6 cellular contexts compared by ENCODE assay signal in genomic region chr1:156590326-156591180, GRCh38. TPM values are rescaled to one million over a fixed set of nuclear protein-coding genes. Genes with fewer than 3 reads are reported as not detected.
DNase-seq lines count a peak whose midpoint lies in the region; ATAC-seq, FAIRE-seq and TF ChIP-seq lines count a peak whose summit lies in the region.

No MANE protein-coding gene starts in this region.

- no peak for FAIRE-seq in pancreas (lab: Jason Lieb, UNC)

- TF ChIP-seq POLR2A in sigmoid colon (IDR thresholded peaks at IDR 0.05): no peak

- H3K4me3 ChIP-seq in LNCaP clone FGC (ENCODE audit: low read depth, low read length) (peak overlapping the region; percentile 75), sigmoid colon (peak overlapping the region in 1 of 4 donors; percentile 64), pancreas (peak overlapping the region in 2 of 4 donors; percentile 72 to 92)

- no peak for ATAC-seq in central memory CD8-positive, alpha-beta T cell (replicated peaks; ENCODE audit: extremely low read depth, poor library complexity, severe bottlenecking)
- no peak for ATAC-seq in pancreas

- intact Hi-C loops in sigmoid colon (cut with DNase I): loop anchor here (5.0 kb wide), 1 partner anchor 78 kb away; no protein-coding TSS in a partner anchor
- intact Hi-C loops in pancreas (cut with DNase I): no loop called here

- H3K27me3 ChIP-seq in sigmoid colon (no peaks in the 10 kb centered on the region), pancreas (no peaks in the 10 kb centered on the region)

- no peaks in the 10 kb centered on the region for H3K27me3 Mint-ChIP-seq in central memory CD8-positive, alpha-beta T cell

- H3K36me3 ChIP-seq in sigmoid colon: peaks cover 0 to 28% (median 5%) of the 10 kb centered on the region in 4 donors
- peaks cover 0 to 8% (median 0%) of the 10 kb centered on the region in 3 donors for H3K36me3 ChIP-seq in pancreas

- H3K36me3 Mint-ChIP-seq in central memory CD8-positive, alpha-beta T cell (ENCODE audit: insufficient read depth): peaks cover 12% of the 10 kb centered on the region

- peak overlapping the region; percentile 67 for H3K27ac Mint-ChIP-seq in central memory CD8-positive, alpha-beta T cell (ENCODE audit: low read depth)

- H3K9me3 Mint-ChIP-seq in central memory CD8-positive, alpha-beta T cell: no peaks in the 10 kb centered on the region

- no peak for TF ChIP-seq EP300 in sigmoid colon (IDR thresholded peaks at IDR 0.05)

- peak overlapping the region; percentile 87 to 95 (median 90) for H3K27ac ChIP-seq in sigmoid colon
- H3K27ac ChIP-seq in pancreas: peak overlapping the region in 2 of 4 donors; percentile 67 to 76

- TF ChIP-seq CTCF in LNCaP clone FGC (IDR thresholded peaks at IDR 0.05; ENCODE audit: control insufficient read depth, extremely low read depth, insufficient read depth): no peak
- no peak for TF ChIP-seq CTCF in sigmoid colon (IDR thresholded peaks at IDR 0.05)
- TF ChIP-seq CTCF in pancreas (IDR thresholded peaks at IDR 0.05): no peak

- no peak for DNase-seq in LNCaP clone FGC (ENCODE audit: low read depth)
- DNase-seq in central memory CD8-positive, alpha-beta T cell (ENCODE audit: low spot score in 2 of 2): no peak
- no peak for DNase-seq in sigmoid colon
- no peak for DNase-seq in pancreas
- no peak for DNase-seq in stimulated activated CD4-positive, alpha-beta T cell treated with anti-CD3 and anti-CD28 coated beads, Interleukin-4, amount 100 ng/mL, for 4 hours
- no peak for DNase-seq in inferior parietal cortex (ENCODE audit: extremely low spot score)

- no peaks in the 10 kb centered on the region for H3K9me3 ChIP-seq in sigmoid colon
- H3K9me3 ChIP-seq in pancreas: no peaks in the 10 kb centered on the region

- peaks cover 25% of the 10 kb centered on the region for H3K4me1 Mint-ChIP-seq in central memory CD8-positive, alpha-beta T cell

- H3K4me3 Mint-ChIP-seq in central memory CD8-positive, alpha-beta T cell: peak overlapping the region; percentile 76

- WGBS in sigmoid colon, 2 donors: 79 to 85% methylated on average over 10 of the region's 10 CpGs
- 83% methylated on average over 10 of the region's 10 CpGs for WGBS in pancreas, 2 donors

- H3K4me1 ChIP-seq in sigmoid colon (peaks cover 0 to 17% (median 10%) of the 10 kb centered on the region in 4 donors), pancreas (peaks cover 0 to 8% (median 4%) of the 10 kb centered on the region in 3 donors)

RNA-seq across cellular contexts. Expression of gene NAXE, which starts 1.0 kb away (rescaled TPM):
- total RNA-seq in sigmoid colon: 100 to 1,000 TPM in 1 of 4 donors, 10 to 100 TPM in 3; 59.3 to 113 (median 67.2) TPM
- 10 to 100 TPM; 80.8 to 91.6 (median 84.1) TPM for polyA plus RNA-seq in sigmoid colon
- 10 to 100 TPM; 23.9 to 38.5 (median 36.1) TPM for total RNA-seq in pancreas
- 10 to 100 TPM; 35.0 to 60.4 TPM for polyA plus RNA-seq in pancreas

RNA-seq across cellular contexts. Expression of gene GPATCH4, which starts 10.7 kb away (rescaled TPM):
- total RNA-seq in sigmoid colon (10 to 100 TPM; 12.2 to 22.9 (median 17.3) TPM), pancreas (10 to 100 TPM in 3 of 6 donors, 1 to 10 TPM in 3; 6.4 to 16.0 (median 11.4) TPM)
- polyA plus RNA-seq in sigmoid colon (10 to 100 TPM; 10.2 to 32.9 (median 18.0) TPM), pancreas (10 to 100 TPM; 14.4 to 16.9 TPM)

RNA-seq across cellular contexts. Expression of gene TTC24, which starts 11.0 kb away (rescaled TPM):
- total RNA-seq in sigmoid colon (not detected), pancreas (not detected)
- polyA plus RNA-seq in sigmoid colon (1 to 10 TPM in 1 of 3 donors, not detected in 2; 2.6 TPM), pancreas (not detected)

RNA-seq across cellular contexts. Expression of gene IQGAP3, which starts 18.2 kb away (rescaled TPM):
- total RNA-seq in sigmoid colon (under 1 TPM in 3 of 4 donors, not detected in 1; 0.55 to 0.81 (median 0.71) TPM), pancreas (under 1 TPM in 5 of 6 donors, not detected in 1; 0.04 to 0.90 (median 0.32) TPM)
- polyA plus RNA-seq in sigmoid colon (10 to 100 TPM in 1 of 3 donors, under 1 TPM in 2; 0.60 to 11.2 (median 0.92) TPM), pancreas (under 1 TPM; 0.02 to 0.23 TPM)

RNA-seq across cellular contexts. Expression of gene HAPLN2, which starts 28.7 kb away (rescaled TPM):
- 1 to 10 TPM in 1 of 4 donors, under 1 TPM in 1, not detected in 2; 0.71 to 1.2 TPM for total RNA-seq in sigmoid colon
- under 1 TPM in 1 of 3 donors, not detected in 2; 0.10 TPM for polyA plus RNA-seq in sigmoid colon
- not detected for total RNA-seq in pancreas
- under 1 TPM; 0.38 to 0.46 TPM for polyA plus RNA-seq in pancreas
